26 cellular contexts compared by ENCODE assay signal in genomic region chr14:104179126-104179525, GRCh38. TPM values are rescaled to one million over a fixed set of nuclear protein-coding genes. Genes with fewer than 3 reads are reported as not detected.
"Had no signal": no experiment of that assay in that cellular context is flagged by ENCODE, and none has a peak within 500 bp of the region (broad histone marks: within the 10 kb centered on the region; RNA-seq: fewer than 3 reads in every experiment).

No MANE protein-coding gene starts in this region.

- H3K9me3 ChIP-seq: MG63, Peyer's patch, SJCRH30 had no signal

- H3K27me3 Mint-ChIP-seq: T-helper 17 cell had no signal

- ATAC-seq: SK-N-SH treated with all-trans-retinoic acid at 6 μM for 48 hours, T-helper 17 cell had no signal

- H3K4me1 ChIP-seq: Peyer's patch, SJCRH30 had no signal

- H3K4me2 ChIP-seq: PC-9 had no signal

- H3K36me3 ChIP-seq: MG63, Peyer's patch had no signal

- H3K27ac ChIP-seq: PC-9, Peyer's patch, SJCRH30 had no signal

- H3K27me3 ChIP-seq: MG63, Peyer's patch, SJCRH30 had no signal

- H3K4me3 ChIP-seq: MG63, PC-9, Peyer's patch, SJCRH30 had no signal

- H3K4me3 Mint-ChIP-seq: T-helper 17 cell had no signal

- DNase-seq: Karpas-422; KG1; MG63; NCI-H1092; NCI-H1105 treated with DMSO at 0.1 percent for 48 hours; NCI-H1417 treated with DMSO at 0.1 percent for 48 hours; NCI-H146; NCI-H1694 treated with DMSO at 0.1 percent for 48 hours; NCI-H1930; NCI-H2081; NCI-H2107; NCI-H2227 treated with DMSO at 0.1 percent for 48 hours; NCI-H524; NCI-H526 treated with DMSO at 0.1 percent for 48 hours; NCI-H748 treated with DMSO at 0.1 percent for 48 hours; NK-92 treated with Interleukin-12 subunit alpha and Interleukin-12 subunit beta, amount 100 ng/mL, for 24 hours; Peyer's patch; SHP77 treated with DMSO at 0.1 percent for 48 hours; SJCRH30; T-helper 1 cell; T-helper 17 cell had no signal

- H3K27ac Mint-ChIP-seq: T-helper 17 cell had no signal

- H2AFZ ChIP-seq: PC-9 had no signal

RNA-seq across cellular contexts. Expression of gene KIF26A, which starts 40.7 kb away (rescaled TPM):
- total RNA-seq: HT-29, OCI-LY7, RPMI7951 had no signal
